ENCODE assay signal across 14 cellular contexts in the genomic region with DNA sequence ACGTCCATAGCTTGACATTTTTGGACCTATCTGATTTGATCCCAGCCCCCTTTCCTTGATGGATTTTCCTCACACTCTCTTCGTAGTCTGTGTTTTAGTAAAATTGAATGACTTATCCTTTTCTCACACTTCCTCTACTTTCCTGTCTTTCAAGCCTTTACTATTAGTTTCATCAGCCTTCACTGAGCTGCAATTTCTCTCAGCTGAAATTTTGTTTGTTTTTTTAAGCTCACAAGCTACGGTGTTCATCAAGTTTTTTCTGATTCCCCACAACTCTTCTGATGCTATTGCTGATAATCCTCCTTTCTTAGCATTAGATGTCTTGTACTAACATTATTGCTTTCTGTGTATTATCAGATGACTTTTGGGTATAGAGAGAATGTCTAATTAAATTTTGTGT.
DNase-seq lines count a peak whose midpoint lies in the region; TF ChIP-seq lines count a peak whose summit lies in the region.
"Had no signal": no experiment of that assay in that cellular context is flagged by ENCODE, and none has a peak within 500 bp of the region (broad histone marks: within the 10 kb centered on the region; RNA-seq: fewer than 3 reads in every experiment).

No MANE protein-coding gene starts in this region.

- peaks cover 2% of the 10 kb centered on the region for H3K27me3 Mint-ChIP-seq in neural progenitor cell (ENCODE audit: insufficient read depth, low read depth)
- H3K27me3 Mint-ChIP-seq: CD4-positive, alpha-beta memory T cell had no signal

- TF ChIP-seq CTCF in neural progenitor cell (IDR thresholded peaks at IDR 0.05) = no peak
- TF ChIP-seq CTCF in hepatocyte (IDR thresholded peaks at IDR 0.05; ENCODE audit: poor library complexity) = no peak

- peak overlapping the region; percentile 9 for H3K4me2 ChIP-seq in neural progenitor cell
- H3K4me2 ChIP-seq in hepatocyte = no peak overlapping the region

- peaks cover 6% of the 10 kb centered on the region for H3F3A ChIP-seq in neural progenitor cell (ENCODE audit: low read depth)

- no peaks in the 10 kb centered on the region for H3K36me3 Mint-ChIP-seq in neural progenitor cell
- H3K36me3 Mint-ChIP-seq: CD4-positive, alpha-beta memory T cell had no signal

- peaks cover 4% of the 10 kb centered on the region for H3K4me1 Mint-ChIP-seq in neural progenitor cell
- H3K4me1 Mint-ChIP-seq: CD4-positive, alpha-beta memory T cell had no signal

- H3K9ac ChIP-seq in adipocyte (ENCODE audit: low read length) = no peak overlapping the region
- H3K9ac ChIP-seq in neural progenitor cell = no peak overlapping the region

- WGBS in hepatocyte (ENCODE audit: low lambda C conversion rate, missing lambda C conversion rate) = 84% methylated on average over 3 of the region's 3 CpGs

- H2AFZ ChIP-seq in neural progenitor cell (replicated peaks) (no peak overlapping the region), hepatocyte (no peak overlapping the region)

- DNase-seq in adipocyte (ENCODE audit: low read depth) = peak; percentile 22
- peak; percentile 39 for DNase-seq in dedifferentiated amniotic fluid mesenchymal stem cell (ENCODE audit: extremely low spot score)
- no peak for DNase-seq in neural progenitor cell (ENCODE audit: low spot score)
- DNase-seq in DMS153 treated with DMSO at 0.1 percent for 48 hours (lab: John Stamatoyannopoulos, UW; ENCODE audit: unreplicated experiment) = no peak
- no peak for DNase-seq in hepatocyte (ENCODE audit: low spot score)
- DNase-seq in globus pallidus (ENCODE audit: low spot score) = no peak
- DNase-seq: C1 segment of cervical spinal cord; CD4-positive, alpha-beta memory T cell; COR-L47; DMS53; DMS79 treated with DMSO at 0.1 percent for 48 hours; GF-D8; GOT3 had no signal

- H3K4me3 Mint-ChIP-seq in neural progenitor cell = no peak overlapping the region
- H3K4me3 Mint-ChIP-seq: CD4-positive, alpha-beta memory T cell had no signal

- H3K4me3 ChIP-seq in adipocyte (ENCODE audit: low read length) = no peak overlapping the region
- H3K4me3 ChIP-seq in neural progenitor cell = no peak overlapping the region
- no peak overlapping the region for H3K4me3 ChIP-seq in hepatocyte
- H3K4me3 ChIP-seq: HAP-1 had no signal

- H3K9me3 Mint-ChIP-seq in neural progenitor cell = peaks cover 21% of the 10 kb centered on the region

- H3K9me2 ChIP-seq in hepatocyte (replicated peaks; ENCODE audit: insufficient read depth) = no peaks in the 10 kb centered on the region

- H3K27ac ChIP-seq in neural progenitor cell (no peak overlapping the region), hepatocyte (no peak overlapping the region)

- H3K79me2 ChIP-seq in neural progenitor cell (ENCODE audit: low read depth) (no peaks in the 10 kb centered on the region), hepatocyte (no peaks in the 10 kb centered on the region)

- H3K36me3 ChIP-seq in adipocyte (ENCODE audit: control insufficient read depth, insufficient read depth, low read length, severe bottlenecking) = no peaks in the 10 kb centered on the region
- no peaks in the 10 kb centered on the region for H3K36me3 ChIP-seq in neural progenitor cell
- no peaks in the 10 kb centered on the region for H3K36me3 ChIP-seq in hepatocyte (replicated peaks; ENCODE audit: insufficient read depth, low read depth)
- H3K36me3 ChIP-seq: HAP-1 had no signal

- H3K27me3 ChIP-seq in adipocyte (replicated peaks; ENCODE audit: control insufficient read depth, insufficient read depth, low read length) = no peaks in the 10 kb centered on the region
- H3K27me3 ChIP-seq in neural progenitor cell = no peaks in the 10 kb centered on the region
- H3K27me3 ChIP-seq in hepatocyte = no peaks in the 10 kb centered on the region

- no peak overlapping the region for H3K27ac Mint-ChIP-seq in neural progenitor cell
- H3K27ac Mint-ChIP-seq: CD4-positive, alpha-beta memory T cell had no signal

- H3K9me3 ChIP-seq in adipocyte (ENCODE audit: control insufficient read depth, low read length) (peaks cover 10% of the 10 kb centered on the region), neural progenitor cell (ENCODE audit: low read depth) (no peaks in the 10 kb centered on the region), hepatocyte (ENCODE audit: low read depth) (no peaks in the 10 kb centered on the region)
- H3K9me3 ChIP-seq: HAP-1 had no signal

- H3K4me1 ChIP-seq in adipocyte (ENCODE audit: control insufficient read depth, insufficient read depth, low read length) = no peaks in the 10 kb centered on the region
- H3K4me1 ChIP-seq in neural progenitor cell = peaks cover 10% of the 10 kb centered on the region
- H3K4me1 ChIP-seq in hepatocyte (ENCODE audit: insufficient read depth) = no peaks in the 10 kb centered on the region
- H3K4me1 ChIP-seq: HAP-1 had no signal

- H4K20me1 ChIP-seq in neural progenitor cell (ENCODE audit: low read depth) (no peaks in the 10 kb centered on the region), hepatocyte (ENCODE audit: insufficient read depth, poor library complexity, severe bottlenecking) (no peaks in the 10 kb centered on the region)

Comparison
In these comparisons a context has a peak if more than half of its experiments do, and no peak if none do; other contexts are left out.
1. DNase-seq: peak in adipocyte (single experiment) and dedifferentiated amniotic fluid mesenchymal stem cell (single experiment); none in neural progenitor cell (single experiment), DMS153 treated with DMSO at 0.1 percent for 48 hours (single experiment), hepatocyte (single experiment) and globus pallidus (single experiment).